Comparison of ENCODE assay signal across 1 cellular context in genomic region chr2:160228141-160228963, GRCh38.
A peak's percentile ranks its signal among the peaks of the same experiment; 100 is the strongest.
TF ChIP-seq lines count a peak whose summit lies in the region.

No MANE protein-coding gene starts in this region.

TF ChIP-seq in A549, 52 proteins besides CTCF, POLR2A, EP300 and RAD21 (continued from another document):
- TF ChIP-seq, protein P1, sequence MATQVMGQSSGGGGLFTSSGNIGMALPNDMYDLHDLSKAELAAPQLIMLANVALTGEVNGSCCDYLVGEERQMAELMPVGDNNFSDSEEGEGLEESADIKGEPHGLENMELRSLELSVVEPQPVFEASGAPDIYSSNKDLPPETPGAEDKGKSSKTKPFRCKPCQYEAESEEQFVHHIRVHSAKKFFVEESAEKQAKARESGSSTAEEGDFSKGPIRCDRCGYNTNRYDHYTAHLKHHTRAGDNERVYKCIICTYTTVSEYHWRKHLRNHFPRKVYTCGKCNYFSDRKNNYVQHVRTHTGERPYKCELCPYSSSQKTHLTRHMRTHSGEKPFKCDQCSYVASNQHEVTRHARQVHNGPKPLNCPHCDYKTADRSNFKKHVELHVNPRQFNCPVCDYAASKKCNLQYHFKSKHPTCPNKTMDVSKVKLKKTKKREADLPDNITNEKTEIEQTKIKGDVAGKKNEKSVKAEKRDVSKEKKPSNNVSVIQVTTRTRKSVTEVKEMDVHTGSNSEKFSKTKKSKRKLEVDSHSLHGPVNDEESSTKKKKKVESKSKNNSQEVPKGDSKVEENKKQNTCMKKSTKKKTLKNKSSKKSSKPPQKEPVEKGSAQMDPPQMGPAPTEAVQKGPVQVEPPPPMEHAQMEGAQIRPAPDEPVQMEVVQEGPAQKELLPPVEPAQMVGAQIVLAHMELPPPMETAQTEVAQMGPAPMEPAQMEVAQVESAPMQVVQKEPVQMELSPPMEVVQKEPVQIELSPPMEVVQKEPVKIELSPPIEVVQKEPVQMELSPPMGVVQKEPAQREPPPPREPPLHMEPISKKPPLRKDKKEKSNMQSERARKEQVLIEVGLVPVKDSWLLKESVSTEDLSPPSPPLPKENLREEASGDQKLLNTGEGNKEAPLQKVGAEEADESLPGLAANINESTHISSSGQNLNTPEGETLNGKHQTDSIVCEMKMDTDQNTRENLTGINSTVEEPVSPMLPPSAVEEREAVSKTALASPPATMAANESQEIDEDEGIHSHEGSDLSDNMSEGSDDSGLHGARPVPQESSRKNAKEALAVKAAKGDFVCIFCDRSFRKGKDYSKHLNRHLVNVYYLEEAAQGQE (IDR thresholded peaks at IDR 0.05), result no peak
- TF ChIP-seq GATA3 (IDR thresholded peaks at IDR 0.05; ENCODE audit: borderline replicate concordance), result peak; percentile 86; the same call in 1 of the 2 replicates
- TF ChIP-seq CEBPB (IDR thresholded peaks at IDR 0.05), result peak in 1 of 2 experiments; percentile 36; a peak in 1 of 4 replicates
- 0 out of 2 replicates have a peak, but pooled peaks have one; percentile 34 for TF ChIP-seq MYC (IDR thresholded peaks at IDR 0.05; ENCODE audit: borderline replicate concordance, low read length)
- TF ChIP-seq RCOR1 (IDR thresholded peaks at IDR 0.05; ENCODE audit: low read depth, low read length), result no peak
- no peak for TF ChIP-seq RFX5 (IDR thresholded peaks at IDR 0.05)
- TF ChIP-seq FOXS1 (CRISPR knock-in tag; IDR thresholded peaks at IDR 0.05), result no peak
